Comparison of ENCODE assay signal across 1 cellular context in the genomic region with DNA sequence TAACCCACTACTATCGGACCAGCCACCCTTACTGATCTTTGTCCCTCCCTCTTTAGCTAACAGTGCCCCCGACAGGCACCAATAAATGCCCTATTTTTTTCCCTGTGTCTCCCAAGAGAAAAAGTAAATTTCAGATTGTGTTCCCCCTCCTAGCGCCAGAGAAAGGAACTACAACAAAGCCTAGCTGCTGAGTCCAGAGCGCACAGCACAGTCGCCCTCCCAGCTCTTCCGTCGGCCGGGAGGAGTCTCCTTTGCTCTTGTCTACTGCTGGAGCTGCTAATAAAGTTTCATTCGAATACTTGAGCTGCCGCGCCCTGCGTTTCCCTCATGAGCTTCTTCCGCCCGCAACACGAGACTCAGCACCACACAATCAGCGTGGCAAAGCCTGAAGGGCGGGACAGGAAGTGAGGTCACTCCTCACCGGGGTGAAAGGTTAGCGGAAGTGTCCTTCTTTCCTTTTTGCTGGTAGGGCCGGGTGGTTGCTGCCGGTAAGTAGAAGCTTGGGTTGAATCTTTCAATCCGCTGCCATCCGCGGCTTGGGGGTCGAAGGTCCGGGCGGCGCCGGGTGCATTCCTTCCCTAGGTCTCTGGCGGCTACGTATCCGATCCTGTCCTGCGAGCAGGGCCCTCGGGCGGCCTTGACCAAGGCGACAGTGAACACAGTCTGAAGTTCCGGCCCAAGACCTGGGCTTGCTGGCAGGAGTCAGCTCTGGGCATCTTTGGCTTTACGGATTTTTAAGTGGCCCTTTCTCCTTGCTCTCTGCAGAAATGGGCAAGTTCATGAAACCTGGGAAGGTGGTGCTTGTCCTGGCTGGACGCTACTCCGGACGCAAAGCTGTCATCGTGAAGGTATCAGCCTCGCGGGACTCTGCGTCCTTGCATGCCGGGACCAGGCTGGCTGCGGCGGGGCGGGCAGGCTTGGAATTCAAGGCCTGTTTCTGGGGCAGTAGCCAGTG.
A peak's percentile ranks its signal among the peaks of the same experiment; 100 is the strongest.
TF ChIP-seq lines count a peak whose summit lies in the region.

A gene (plus strand): TSS at position 436 of the 955 bp plus-strand sequence. CDS start 332 bp downstream, at position 768.

TF ChIP-seq in HepG2, 621 proteins besides CTCF, POLR2A, EP300 and RAD21 (continued from another document and continues in another):
- TF ChIP-seq, protein P1, sequence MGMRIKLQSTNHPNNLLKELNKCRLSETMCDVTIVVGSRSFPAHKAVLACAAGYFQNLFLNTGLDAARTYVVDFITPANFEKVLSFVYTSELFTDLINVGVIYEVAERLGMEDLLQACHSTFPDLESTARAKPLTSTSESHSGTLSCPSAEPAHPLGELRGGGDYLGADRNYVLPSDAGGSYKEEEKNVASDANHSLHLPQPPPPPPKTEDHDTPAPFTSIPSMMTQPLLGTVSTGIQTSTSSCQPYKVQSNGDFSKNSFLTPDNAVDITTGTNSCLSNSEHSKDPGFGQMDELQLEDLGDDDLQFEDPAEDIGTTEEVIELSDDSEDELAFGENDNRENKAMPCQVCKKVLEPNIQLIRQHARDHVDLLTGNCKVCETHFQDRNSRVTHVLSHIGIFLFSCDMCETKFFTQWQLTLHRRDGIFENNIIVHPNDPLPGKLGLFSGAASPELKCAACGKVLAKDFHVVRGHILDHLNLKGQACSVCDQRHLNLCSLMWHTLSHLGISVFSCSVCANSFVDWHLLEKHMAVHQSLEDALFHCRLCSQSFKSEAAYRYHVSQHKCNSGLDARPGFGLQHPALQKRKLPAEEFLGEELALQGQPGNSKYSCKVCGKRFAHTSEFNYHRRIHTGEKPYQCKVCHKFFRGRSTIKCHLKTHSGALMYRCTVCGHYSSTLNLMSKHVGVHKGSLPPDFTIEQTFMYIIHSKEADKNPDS (CRISPR knock-in tag; IDR thresholded peaks at IDR 0.05), result peak; percentile 87; the same call in 1 of the 2 replicates
- TF ChIP-seq, protein P2, sequence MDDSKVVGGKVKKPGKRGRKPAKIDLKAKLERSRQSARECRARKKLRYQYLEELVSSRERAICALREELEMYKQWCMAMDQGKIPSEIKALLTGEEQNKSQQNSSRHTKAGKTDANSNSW (CRISPR knock-in tag; IDR thresholded peaks at IDR 0.05; ENCODE audit: borderline replicate concordance), result no peak
- TF ChIP-seq, protein P3, sequence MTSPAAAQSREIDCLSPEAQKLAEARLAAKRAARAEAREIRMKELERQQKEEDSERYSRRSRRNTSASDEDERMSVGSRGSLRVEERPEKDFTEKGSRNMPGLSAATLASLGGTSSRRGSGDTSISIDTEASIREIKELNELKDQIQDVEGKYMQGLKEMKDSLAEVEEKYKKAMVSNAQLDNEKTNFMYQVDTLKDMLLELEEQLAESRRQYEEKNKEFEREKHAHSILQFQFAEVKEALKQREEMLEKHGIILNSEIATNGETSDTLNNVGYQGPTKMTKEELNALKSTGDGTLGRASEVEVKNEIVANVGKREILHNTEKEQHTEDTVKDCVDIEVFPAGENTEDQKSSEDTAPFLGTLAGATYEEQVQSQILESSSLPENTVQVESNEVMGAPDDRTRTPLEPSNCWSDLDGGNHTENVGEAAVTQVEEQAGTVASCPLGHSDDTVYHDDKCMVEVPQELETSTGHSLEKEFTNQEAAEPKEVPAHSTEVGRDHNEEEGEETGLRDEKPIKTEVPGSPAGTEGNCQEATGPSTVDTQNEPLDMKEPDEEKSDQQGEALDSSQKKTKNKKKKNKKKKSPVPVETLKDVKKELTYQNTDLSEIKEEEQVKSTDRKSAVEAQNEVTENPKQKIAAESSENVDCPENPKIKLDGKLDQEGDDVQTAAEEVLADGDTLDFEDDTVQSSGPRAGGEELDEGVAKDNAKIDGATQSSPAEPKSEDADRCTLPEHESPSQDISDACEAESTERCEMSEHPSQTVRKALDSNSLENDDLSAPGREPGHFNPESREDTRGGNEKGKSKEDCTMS (CRISPR knock-in tag; conservative IDR thresholded peaks at IDR 0.05), result peak; percentile 63; the same call in 1 of the 2 replicates
- TF ChIP-seq KMT2B (CRISPR knock-in tag; IDR thresholded peaks at IDR 0.05) (peak; percentile 93), CBFB (CRISPR knock-in tag; IDR thresholded peaks at IDR 0.05) (peak; percentile 96), ZNF556 (CRISPR knock-in tag; IDR thresholded peaks at IDR 0.05; ENCODE audit: borderline replicate concordance) (peak; percentile 99), MED1 (CRISPR knock-in tag; IDR thresholded peaks at IDR 0.05) (peak; percentile 97), SMAD1 (CRISPR knock-in tag; IDR thresholded peaks at IDR 0.05; ENCODE audit: borderline replicate concordance, low read depth) (peak; percentile 82), HMG20B (CRISPR knock-in tag; conservative IDR thresholded peaks at IDR 0.05) (peak; percentile 84), ZSCAN30 (CRISPR knock-in tag; IDR thresholded peaks at IDR 0.05) (no peak), ZKSCAN8 (CRISPR knock-in tag; IDR thresholded peaks at IDR 0.05; ENCODE audit: borderline replicate concordance) (peak; percentile 98), ZNF747 (CRISPR knock-in tag; IDR thresholded peaks at IDR 0.05; ENCODE audit: borderline replicate concordance) (peak; percentile 99), NFIB (CRISPR knock-in tag; IDR thresholded peaks at IDR 0.05; ENCODE audit: borderline replicate concordance) (no peak), RCOR2 (CRISPR knock-in tag; IDR thresholded peaks at IDR 0.05) (peak; percentile 84), PHF8 (CRISPR knock-in tag; IDR thresholded peaks at IDR 0.05) (peak; percentile 93), SMARCE1 (IDR thresholded peaks at IDR 0.05; ENCODE audit: borderline replicate concordance) (no peak), HOXA3 (CRISPR knock-in tag; IDR thresholded peaks at IDR 0.05) (peak; percentile 99), ZNF564 (CRISPR knock-in tag; IDR thresholded peaks at IDR 0.05) (peak; percentile 73; the same call in 1 of the 2 replicates), ZNF737 (CRISPR knock-in tag; IDR thresholded peaks at IDR 0.05; ENCODE audit: borderline replicate concordance) (0 out of 2 replicates have a peak, but pooled peaks have one; percentile 74), ZNF431 (CRISPR knock-in tag; IDR thresholded peaks at IDR 0.05; ENCODE audit: borderline replicate concordance, low read depth) (peak; percentile 88; the same call in 1 of the 2 replicates), DNMT1 (CRISPR knock-in tag; IDR thresholded peaks at IDR 0.05) (peak; percentile 62; the same call in 1 of the 2 replicates)
- TF ChIP-seq, protein P4, sequence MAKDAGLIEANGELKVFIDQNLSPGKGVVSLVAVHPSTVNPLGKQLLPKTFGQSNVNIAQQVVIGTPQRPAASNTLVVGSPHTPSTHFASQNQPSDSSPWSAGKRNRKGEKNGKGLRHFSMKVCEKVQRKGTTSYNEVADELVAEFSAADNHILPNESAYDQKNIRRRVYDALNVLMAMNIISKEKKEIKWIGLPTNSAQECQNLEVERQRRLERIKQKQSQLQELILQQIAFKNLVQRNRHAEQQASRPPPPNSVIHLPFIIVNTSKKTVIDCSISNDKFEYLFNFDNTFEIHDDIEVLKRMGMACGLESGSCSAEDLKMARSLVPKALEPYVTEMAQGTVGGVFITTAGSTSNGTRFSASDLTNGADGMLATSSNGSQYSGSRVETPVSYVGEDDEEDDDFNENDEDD (CRISPR knock-in tag; IDR thresholded peaks at IDR 0.05; ENCODE audit: borderline replicate concordance), result peak; percentile 97
- TF ChIP-seq, protein P5, sequence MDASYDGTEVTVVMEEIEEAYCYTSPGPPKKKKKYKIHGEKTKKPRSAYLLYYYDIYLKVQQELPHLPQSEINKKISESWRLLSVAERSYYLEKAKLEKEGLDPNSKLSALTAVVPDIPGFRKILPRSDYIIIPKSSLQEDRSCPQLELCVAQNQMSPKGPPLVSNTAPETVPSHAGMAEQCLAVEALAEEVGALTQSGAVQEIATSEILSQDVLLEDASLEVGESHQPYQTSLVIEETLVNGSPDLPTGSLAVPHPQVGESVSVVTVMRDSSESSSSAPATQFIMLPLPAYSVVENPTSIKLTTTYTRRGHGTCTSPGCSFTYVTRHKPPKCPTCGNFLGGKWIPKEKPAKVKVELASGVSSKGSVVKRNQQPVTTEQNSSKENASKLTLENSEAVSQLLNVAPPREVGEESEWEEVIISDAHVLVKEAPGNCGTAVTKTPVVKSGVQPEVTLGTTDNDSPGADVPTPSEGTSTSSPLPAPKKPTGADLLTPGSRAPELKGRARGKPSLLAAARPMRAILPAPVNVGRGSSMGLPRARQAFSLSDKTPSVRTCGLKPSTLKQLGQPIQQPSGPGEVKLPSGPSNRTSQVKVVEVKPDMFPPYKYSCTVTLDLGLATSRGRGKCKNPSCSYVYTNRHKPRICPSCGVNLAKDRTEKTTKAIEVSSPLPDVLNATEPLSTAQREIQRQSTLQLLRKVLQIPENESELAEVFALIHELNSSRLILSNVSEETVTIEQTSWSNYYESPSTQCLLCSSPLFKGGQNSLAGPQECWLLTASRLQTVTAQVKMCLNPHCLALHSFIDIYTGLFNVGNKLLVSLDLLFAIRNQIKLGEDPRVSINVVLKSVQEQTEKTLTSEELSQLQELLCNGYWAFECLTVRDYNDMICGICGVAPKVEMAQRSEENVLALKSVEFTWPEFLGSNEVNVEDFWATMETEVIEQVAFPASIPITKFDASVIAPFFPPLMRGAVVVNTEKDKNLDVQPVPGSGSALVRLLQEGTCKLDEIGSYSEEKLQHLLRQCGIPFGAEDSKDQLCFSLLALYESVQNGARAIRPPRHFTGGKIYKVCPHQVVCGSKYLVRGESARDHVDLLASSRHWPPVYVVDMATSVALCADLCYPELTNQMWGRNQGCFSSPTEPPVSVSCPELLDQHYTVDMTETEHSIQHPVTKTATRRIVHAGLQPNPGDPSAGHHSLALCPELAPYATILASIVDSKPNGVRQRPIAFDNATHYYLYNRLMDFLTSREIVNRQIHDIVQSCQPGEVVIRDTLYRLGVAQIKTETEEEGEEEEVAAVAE (CRISPR knock-in tag; IDR thresholded peaks at IDR 0.05; ENCODE audit: borderline replicate concordance), result peak; percentile 93
- TF ChIP-seq, protein P6, sequence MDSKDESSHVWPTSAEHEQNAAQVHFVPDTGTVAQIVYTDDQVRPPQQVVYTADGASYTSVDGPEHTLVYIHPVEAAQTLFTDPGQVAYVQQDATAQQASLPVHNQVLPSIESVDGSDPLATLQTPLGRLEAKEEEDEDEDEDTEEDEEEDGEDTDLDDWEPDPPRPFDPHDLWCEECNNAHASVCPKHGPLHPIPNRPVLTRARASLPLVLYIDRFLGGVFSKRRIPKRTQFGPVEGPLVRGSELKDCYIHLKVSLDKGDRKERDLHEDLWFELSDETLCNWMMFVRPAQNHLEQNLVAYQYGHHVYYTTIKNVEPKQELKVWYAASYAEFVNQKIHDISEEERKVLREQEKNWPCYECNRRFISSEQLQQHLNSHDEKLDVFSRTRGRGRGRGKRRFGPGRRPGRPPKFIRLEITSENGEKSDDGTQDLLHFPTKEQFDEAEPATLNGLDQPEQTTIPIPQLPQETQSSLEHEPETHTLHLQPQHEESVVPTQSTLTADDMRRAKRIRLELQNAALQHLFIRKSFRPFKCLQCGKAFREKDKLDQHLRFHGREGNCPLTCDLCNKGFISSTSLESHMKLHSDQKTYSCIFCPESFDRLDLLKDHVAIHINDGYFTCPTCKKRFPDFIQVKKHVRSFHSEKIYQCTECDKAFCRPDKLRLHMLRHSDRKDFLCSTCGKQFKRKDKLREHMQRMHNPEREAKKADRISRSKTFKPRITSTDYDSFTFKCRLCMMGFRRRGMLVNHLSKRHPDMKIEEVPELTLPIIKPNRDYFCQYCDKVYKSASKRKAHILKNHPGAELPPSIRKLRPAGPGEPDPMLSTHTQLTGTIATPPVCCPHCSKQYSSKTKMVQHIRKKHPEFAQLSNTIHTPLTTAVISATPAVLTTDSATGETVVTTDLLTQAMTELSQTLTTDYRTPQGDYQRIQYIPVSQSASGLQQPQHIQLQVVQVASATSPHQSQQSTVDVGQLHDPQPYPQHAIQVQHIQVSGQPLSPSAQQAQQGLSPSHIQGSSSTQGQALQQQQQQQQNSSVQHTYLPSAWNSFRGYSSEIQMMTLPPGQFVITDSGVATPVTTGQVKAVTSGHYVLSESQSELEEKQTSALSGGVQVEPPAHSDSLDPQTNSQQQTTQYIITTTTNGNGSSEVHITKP (CRISPR knock-in tag; IDR thresholded peaks at IDR 0.05; ENCODE audit: low read depth), result peak; percentile 83
- TF ChIP-seq, protein P7, sequence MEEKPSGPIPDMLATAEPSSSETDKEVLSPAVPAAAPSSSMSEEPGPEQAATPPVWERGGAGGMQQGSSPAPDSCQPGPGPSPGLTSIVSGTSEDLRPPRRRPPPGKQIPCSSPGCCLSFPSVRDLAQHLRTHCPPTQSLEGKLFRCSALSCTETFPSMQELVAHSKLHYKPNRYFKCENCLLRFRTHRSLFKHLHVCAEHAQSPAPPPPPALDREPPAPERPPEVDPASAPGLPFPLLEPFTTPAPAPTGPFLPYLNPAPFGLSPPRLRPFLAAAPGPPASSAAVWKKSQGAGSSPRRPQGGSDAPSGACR (CRISPR knock-in tag; IDR thresholded peaks at IDR 0.05), result peak; percentile 93
- TF ChIP-seq, protein P8, sequence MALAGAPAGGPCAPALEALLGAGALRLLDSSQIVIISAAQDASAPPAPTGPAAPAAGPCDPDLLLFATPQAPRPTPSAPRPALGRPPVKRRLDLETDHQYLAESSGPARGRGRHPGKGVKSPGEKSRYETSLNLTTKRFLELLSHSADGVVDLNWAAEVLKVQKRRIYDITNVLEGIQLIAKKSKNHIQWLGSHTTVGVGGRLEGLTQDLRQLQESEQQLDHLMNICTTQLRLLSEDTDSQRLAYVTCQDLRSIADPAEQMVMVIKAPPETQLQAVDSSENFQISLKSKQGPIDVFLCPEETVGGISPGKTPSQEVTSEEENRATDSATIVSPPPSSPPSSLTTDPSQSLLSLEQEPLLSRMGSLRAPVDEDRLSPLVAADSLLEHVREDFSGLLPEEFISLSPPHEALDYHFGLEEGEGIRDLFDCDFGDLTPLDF (CRISPR knock-in tag; IDR thresholded peaks at IDR 0.05), result peak; percentile 96
- TF ChIP-seq, protein P9, sequence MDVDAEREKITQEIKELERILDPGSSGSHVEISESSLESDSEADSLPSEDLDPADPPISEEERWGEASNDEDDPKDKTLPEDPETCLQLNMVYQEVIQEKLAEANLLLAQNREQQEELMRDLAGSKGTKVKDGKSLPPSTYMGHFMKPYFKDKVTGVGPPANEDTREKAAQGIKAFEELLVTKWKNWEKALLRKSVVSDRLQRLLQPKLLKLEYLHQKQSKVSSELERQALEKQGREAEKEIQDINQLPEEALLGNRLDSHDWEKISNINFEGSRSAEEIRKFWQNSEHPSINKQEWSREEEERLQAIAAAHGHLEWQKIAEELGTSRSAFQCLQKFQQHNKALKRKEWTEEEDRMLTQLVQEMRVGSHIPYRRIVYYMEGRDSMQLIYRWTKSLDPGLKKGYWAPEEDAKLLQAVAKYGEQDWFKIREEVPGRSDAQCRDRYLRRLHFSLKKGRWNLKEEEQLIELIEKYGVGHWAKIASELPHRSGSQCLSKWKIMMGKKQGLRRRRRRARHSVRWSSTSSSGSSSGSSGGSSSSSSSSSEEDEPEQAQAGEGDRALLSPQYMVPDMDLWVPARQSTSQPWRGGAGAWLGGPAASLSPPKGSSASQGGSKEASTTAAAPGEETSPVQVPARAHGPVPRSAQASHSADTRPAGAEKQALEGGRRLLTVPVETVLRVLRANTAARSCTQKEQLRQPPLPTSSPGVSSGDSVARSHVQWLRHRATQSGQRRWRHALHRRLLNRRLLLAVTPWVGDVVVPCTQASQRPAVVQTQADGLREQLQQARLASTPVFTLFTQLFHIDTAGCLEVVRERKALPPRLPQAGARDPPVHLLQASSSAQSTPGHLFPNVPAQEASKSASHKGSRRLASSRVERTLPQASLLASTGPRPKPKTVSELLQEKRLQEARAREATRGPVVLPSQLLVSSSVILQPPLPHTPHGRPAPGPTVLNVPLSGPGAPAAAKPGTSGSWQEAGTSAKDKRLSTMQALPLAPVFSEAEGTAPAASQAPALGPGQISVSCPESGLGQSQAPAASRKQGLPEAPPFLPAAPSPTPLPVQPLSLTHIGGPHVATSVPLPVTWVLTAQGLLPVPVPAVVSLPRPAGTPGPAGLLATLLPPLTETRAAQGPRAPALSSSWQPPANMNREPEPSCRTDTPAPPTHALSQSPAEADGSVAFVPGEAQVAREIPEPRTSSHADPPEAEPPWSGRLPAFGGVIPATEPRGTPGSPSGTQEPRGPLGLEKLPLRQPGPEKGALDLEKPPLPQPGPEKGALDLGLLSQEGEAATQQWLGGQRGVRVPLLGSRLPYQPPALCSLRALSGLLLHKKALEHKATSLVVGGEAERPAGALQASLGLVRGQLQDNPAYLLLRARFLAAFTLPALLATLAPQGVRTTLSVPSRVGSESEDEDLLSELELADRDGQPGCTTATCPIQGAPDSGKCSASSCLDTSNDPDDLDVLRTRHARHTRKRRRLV (CRISPR knock-in tag; IDR thresholded peaks at IDR 0.05), result peak; percentile 90
